1 cellular context compared by ENCODE assay signal in genomic region chr12:53975816-53976152, GRCh38.
TF ChIP-seq lines count a peak whose summit lies in the region.

No MANE protein-coding gene starts in this region.

TF ChIP-seq in WTC11, 78 proteins besides CTCF, POLR2A, EP300 and RAD21 (continued from another document):
- TF ChIP-seq USF2 (CRISPR knock-in tag; IDR thresholded peaks at IDR 0.05) (no peak), ZNF317 (CRISPR knock-in tag; IDR thresholded peaks at IDR 0.05; ENCODE audit: borderline replicate concordance, low read depth) (no peak), ZNF396 (CRISPR knock-in tag; IDR thresholded peaks at IDR 0.05; ENCODE audit: borderline replicate concordance) (no peak), ZNF423 (CRISPR knock-in tag; IDR thresholded peaks at IDR 0.05) (no peak), MXD4 (CRISPR knock-in tag; IDR thresholded peaks at IDR 0.05; ENCODE audit: borderline replicate concordance) (no peak), USF1 (CRISPR knock-in tag; IDR thresholded peaks at IDR 0.05) (no peak), TEAD4 (CRISPR knock-in tag; IDR thresholded peaks at IDR 0.05) (no peak), ATF6 (CRISPR knock-in tag; IDR thresholded peaks at IDR 0.05) (no peak), E2F1 (CRISPR knock-in tag; IDR thresholded peaks at IDR 0.05) (no peak), ZBTB43 (CRISPR knock-in tag; IDR thresholded peaks at IDR 0.05) (no peak), PRDM15 (CRISPR knock-in tag; IDR thresholded peaks at IDR 0.05) (no peak), ZNF138 (CRISPR knock-in tag; conservative IDR thresholded peaks at IDR 0.05) (no peak), PRRX2 (CRISPR knock-in tag; IDR thresholded peaks at IDR 0.05) (no peak), NFATC4 (CRISPR knock-in tag; IDR thresholded peaks at IDR 0.05) (no peak), FOXP4 (CRISPR knock-in tag; IDR thresholded peaks at IDR 0.05) (no peak), OVOL2 (CRISPR knock-in tag; IDR thresholded peaks at IDR 0.05; ENCODE audit: borderline replicate concordance) (no peak), FOXJ3 (CRISPR knock-in tag; IDR thresholded peaks at IDR 0.05; ENCODE audit: borderline replicate concordance) (no peak)
